20 cellular contexts compared by ENCODE assay signal in the genomic region with DNA sequence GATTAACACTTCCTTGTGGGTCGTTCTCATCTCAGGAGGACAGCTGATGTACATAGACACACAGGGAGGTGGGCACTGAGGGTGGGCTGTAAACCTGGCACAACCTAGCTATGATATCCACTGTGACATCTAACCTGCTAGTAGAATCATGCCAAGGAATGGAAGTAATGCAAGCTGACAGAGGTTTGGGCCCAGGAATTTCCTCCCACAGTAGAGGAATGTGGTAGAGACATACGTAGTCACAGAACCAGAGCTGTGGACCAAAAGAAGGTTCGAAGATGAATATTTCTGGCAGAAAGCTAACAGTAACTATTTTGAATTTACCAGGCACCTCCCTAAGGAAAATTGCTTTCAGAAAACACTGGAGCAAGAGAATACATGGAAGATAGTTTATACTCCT.
"Had no signal": no experiment of that assay in that cellular context is flagged by ENCODE, and none has a peak within 500 bp of the region (broad histone marks: within the 10 kb centered on the region; RNA-seq: fewer than 3 reads in every experiment).

No MANE protein-coding gene starts in this region.

- H3K4me3 ChIP-seq: lower lobe of right lung, neural progenitor cell, sigmoid colon, testis, vagina had no signal

- H3K27me3 ChIP-seq: neural progenitor cell, sigmoid colon, testis, vagina had no signal

- H2AFZ ChIP-seq: neural progenitor cell had no signal

- H3K9ac ChIP-seq: neural progenitor cell had no signal

- DNase-seq: activated B cell treated with CpG ODN at 0.5 μM for 24 hours; activated CD4-positive, alpha-beta T cell treated with anti-CD3 and anti-CD28 coated beads for 36 hours; activated CD4-positive, alpha-beta T cell treated with anti-CD3 and anti-CD28 coated beads, Interleukin-2, amount 50 U/mL, for 48 hours; activated CD8-positive, alpha-beta memory T cell treated with anti-CD3 and anti-CD28 coated beads, Interleukin-2, amount 50 U/mL, for 48 hours; activated naive CD4-positive, alpha-beta T cell; activated naive CD8-positive, alpha-beta T cell treated with anti-CD3 and anti-CD28 coated beads for 36 hours; activated T-cell treated with anti-CD3 and anti-CD28 coated beads, Interleukin-2, amount 50 U/mL, for 4 hours; cerebellar nuclear complex; lower lobe of right lung; naive thymus-derived CD4-positive, alpha-beta T cell; sigmoid colon; stimulated activated CD4-positive, alpha-beta T cell treated with anti-CD3 and anti-CD28 coated beads, Interleukin-2, amount 100 ng/mL, for 48 hours; stimulated activated CD8-positive, alpha-beta memory T cell treated with anti-CD3 and anti-CD28 coated beads, Interleukin-4, amount 100 ng/mL, for 48 hours; stimulated activated naive CD4-positive, alpha-beta T cell; T-helper 9 cell; testis; trophoblast cell had no signal

- H3K9me3 ChIP-seq: lower lobe of right lung, sigmoid colon, testis, vagina had no signal

- H3K36me3 ChIP-seq: lower lobe of right lung, neural progenitor cell, sigmoid colon, vagina had no signal

- H3K27ac ChIP-seq: lower lobe of right lung, neural progenitor cell, sigmoid colon, testis, vagina had no signal

- ATAC-seq: activated CD4-positive, alpha-beta T cell treated with anti-CD3 and anti-CD28 coated beads for 36 hours; activated T-cell treated with anti-CD3 and anti-CD28 coated beads, Interleukin-2, amount 50 U/mL, for 4 hours; left lobe of liver; lower lobe of right lung; naive thymus-derived CD4-positive, alpha-beta T cell had no signal

- H3K4me2 ChIP-seq: neural progenitor cell had no signal

- H3K4me1 ChIP-seq: lower lobe of right lung, neural progenitor cell, sigmoid colon, testis, vagina had no signal
